In the genomic region with DNA sequence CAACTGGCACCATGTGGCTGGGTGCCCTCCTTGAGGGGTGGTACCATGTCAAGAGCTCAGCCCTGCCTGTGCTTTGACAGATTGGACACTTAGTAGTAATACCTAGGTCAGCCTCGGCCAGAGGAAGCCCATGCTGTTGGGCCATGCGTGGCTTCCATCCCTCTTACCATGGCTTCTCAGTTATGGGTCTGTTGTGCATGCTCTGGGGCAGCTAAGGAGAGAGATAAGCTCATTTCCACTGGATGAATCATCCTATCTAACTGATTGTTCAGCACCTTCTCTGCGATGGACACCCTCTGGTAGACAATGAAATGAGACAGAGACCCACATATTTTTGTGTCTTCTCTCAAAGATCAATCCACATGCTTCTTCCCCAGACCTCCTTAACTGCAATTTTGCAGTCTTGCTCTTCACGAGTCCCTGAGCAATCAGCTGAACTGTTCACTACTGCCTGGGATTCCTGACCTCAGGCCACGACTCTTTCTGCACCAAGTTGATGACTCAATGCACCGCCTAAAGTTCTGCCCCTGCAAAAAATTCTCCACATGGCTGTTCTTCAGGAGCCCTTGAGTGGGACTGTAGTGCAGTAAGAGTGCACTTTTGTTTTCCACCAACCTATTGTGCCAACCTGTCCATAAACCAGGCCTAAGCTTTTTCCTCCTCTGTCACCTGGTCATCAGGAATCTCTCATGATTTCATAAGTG, we compare ENCODE assay signal across 22 cellular contexts. TPM values are rescaled to one million over a fixed set of nuclear protein-coding genes. Genes with fewer than 3 reads are reported as not detected.
DNase-seq lines count a peak whose midpoint lies in the region; ATAC-seq and TF ChIP-seq lines count a peak whose summit lies in the region.
"Had no signal": no experiment of that assay in that cellular context is flagged by ENCODE, and none has a peak within 500 bp of the region (broad histone marks: within the 10 kb centered on the region; RNA-seq: fewer than 3 reads in every experiment).

No MANE protein-coding gene starts in this region.

- H3K27ac Mint-ChIP-seq in activated CD8-positive, alpha-beta memory T cell treated with anti-CD3 and anti-CD28 coated beads, Interleukin-2, amount 10 ng/mL, durations not matched to agents 7 days and 5 days, result no peak overlapping the region
- H3K27ac Mint-ChIP-seq: memory B cell, natural killer cell had no signal

- no peaks in the 10 kb centered on the region for H3K9me3 ChIP-seq in upper lobe of right lung
- H3K9me3 ChIP-seq: A549, esophagus squamous epithelium had no signal

- H3K4me3 ChIP-seq in upper lobe of right lung, result no peak overlapping the region
- H3K4me3 ChIP-seq: A549, esophagus squamous epithelium, skin epidermis had no signal

- H3K4me1 ChIP-seq in upper lobe of right lung, result no peaks in the 10 kb centered on the region
- H3K4me1 ChIP-seq: A549, esophagus squamous epithelium had no signal

- peaks cover 27% of the 10 kb centered on the region for H3K27me3 Mint-ChIP-seq in activated CD8-positive, alpha-beta memory T cell treated with anti-CD3 and anti-CD28 coated beads, Interleukin-2, amount 10 ng/mL, durations not matched to agents 7 days and 5 days

- peak; percentile 35 for DNase-seq in activated CD8-positive, alpha-beta memory T cell treated with anti-CD3 and anti-CD28 coated beads, Interleukin-2, amount 10 ng/mL, durations not matched to agents 7 days and 5 days
- no peak for DNase-seq in activated CD8-positive, alpha-beta memory T cell treated with anti-CD3 and anti-CD28 coated beads, Interleukin-2, amount 50 U/mL, for 48 hours
- peak; percentile 51 for DNase-seq in amniotic epithelial cell (ENCODE audit: low read depth)
- peak; percentile 78 for DNase-seq in islet precursor cell
- no peak for DNase-seq in upper lobe of right lung
- DNase-seq in stimulated activated CD4-positive, alpha-beta T cell treated with anti-CD3 and anti-CD28 coated beads, Interleukin-2, amount 100 ng/mL, for 24 hours, result no peak
- DNase-seq: activated naive CD4-positive, alpha-beta T cell; anterior cingulate cortex; effector CD8-positive, alpha-beta T cell; esophagus squamous epithelium; KG1; natural killer cell; NCI-H1105; NCI-H510A treated with DMSO at 0.1 percent for 48 hours; Right ventricle myocardium superior; stimulated activated CD4-positive, alpha-beta T cell treated with anti-CD3 and anti-CD28 coated beads, Interleukin-4, amount 100 ng/mL, for 24 hours had no signal

- H3K4me1 Mint-ChIP-seq in activated CD8-positive, alpha-beta memory T cell treated with anti-CD3 and anti-CD28 coated beads, Interleukin-2, amount 10 ng/mL, durations not matched to agents 7 days and 5 days, result peaks cover 9% of the 10 kb centered on the region
- H3K4me1 Mint-ChIP-seq: CD14-positive monocyte had no signal

- no peak for TF ChIP-seq CTCF in upper lobe of right lung (IDR thresholded peaks at IDR 0.05)

- no peak for ATAC-seq in activated CD8-positive, alpha-beta memory T cell treated with anti-CD3 and anti-CD28 coated beads, Interleukin-2, amount 10 ng/mL, durations not matched to agents 7 days and 5 days
- peak; percentile 85 for ATAC-seq in upper lobe of right lung
- no peak for ATAC-seq in GM19467 (IDR thresholded peaks at IDR 0.05; ENCODE audit: unreplicated experiment)
- no peak for ATAC-seq in GM21825 (IDR thresholded peaks at IDR 0.05; ENCODE audit: unreplicated experiment)
- ATAC-seq: A549, natural killer cell had no signal

- H3K27me3 ChIP-seq in upper lobe of right lung, result no peaks in the 10 kb centered on the region

- CTCF ChIA-PET in activated CD8-positive, alpha-beta memory T cell treated with anti-CD3 and anti-CD28 coated beads, Interleukin-2, amount 10 ng/mL, durations not matched to agents 7 days and 5 days (lab: Charles Lee), result no interaction called here

- no peaks in the 10 kb centered on the region for H3K9me3 Mint-ChIP-seq in activated CD8-positive, alpha-beta memory T cell treated with anti-CD3 and anti-CD28 coated beads, Interleukin-2, amount 10 ng/mL, durations not matched to agents 7 days and 5 days (ENCODE audit: low read depth)
- H3K9me3 Mint-ChIP-seq: memory B cell, natural killer cell had no signal

- no peak overlapping the region for H3K27ac ChIP-seq in upper lobe of right lung
- H3K27ac ChIP-seq: A549, esophagus squamous epithelium, skin epidermis had no signal

- H3K36me3 ChIP-seq in upper lobe of right lung, result no peaks in the 10 kb centered on the region
- H3K36me3 ChIP-seq: esophagus squamous epithelium had no signal

- no peaks in the 10 kb centered on the region for H3K36me3 Mint-ChIP-seq in activated CD8-positive, alpha-beta memory T cell treated with anti-CD3 and anti-CD28 coated beads, Interleukin-2, amount 10 ng/mL, durations not matched to agents 7 days and 5 days
- H3K36me3 Mint-ChIP-seq: CD14-positive monocyte, memory B cell, natural killer cell had no signal

- H3K4me3 Mint-ChIP-seq in activated CD8-positive, alpha-beta memory T cell treated with anti-CD3 and anti-CD28 coated beads, Interleukin-2, amount 10 ng/mL, durations not matched to agents 7 days and 5 days, result no peak overlapping the region
- H3K4me3 Mint-ChIP-seq: CD14-positive monocyte, memory B cell, natural killer cell had no signal

- intact Hi-C loops in upper lobe of right lung (cut with DNase I), result no loop called here

RNA-seq across cellular contexts. Expression of a gene that starts 6.9 kb away (rescaled TPM):
- 10 to 100 TPM in 1 of 2 experiments, 1 to 10 TPM in 1; 9.9 to 13.0 TPM for total RNA-seq in activated CD8-positive, alpha-beta memory T cell treated with anti-CD3 and anti-CD28 coated beads, Interleukin-2, amount 10 ng/mL, durations not matched to agents 7 days and 5 days
- total RNA-seq in upper lobe of right lung, result 4.5 TPM

Comparison
In these comparisons a context has a peak if more than half of its experiments do, and no peak if none do; other contexts are left out.
1. DNase-seq: peak in activated CD8-positive, alpha-beta memory T cell treated with anti-CD3 and anti-CD28 coated beads, Interleukin-2, amount 10 ng/mL, durations not matched to agents 7 days and 5 days (single experiment), amniotic epithelial cell (single experiment) and islet precursor cell (single experiment); none in activated CD8-positive, alpha-beta memory T cell treated with anti-CD3 and anti-CD28 coated beads, Interleukin-2, amount 50 U/mL, for 48 hours (single experiment), upper lobe of right lung (single experiment) and stimulated activated CD4-positive, alpha-beta T cell treated with anti-CD3 and anti-CD28 coated beads, Interleukin-2, amount 100 ng/mL, for 24 hours (0 of 2).